1 cellular context compared by ENCODE assay signal in the genomic region with DNA sequence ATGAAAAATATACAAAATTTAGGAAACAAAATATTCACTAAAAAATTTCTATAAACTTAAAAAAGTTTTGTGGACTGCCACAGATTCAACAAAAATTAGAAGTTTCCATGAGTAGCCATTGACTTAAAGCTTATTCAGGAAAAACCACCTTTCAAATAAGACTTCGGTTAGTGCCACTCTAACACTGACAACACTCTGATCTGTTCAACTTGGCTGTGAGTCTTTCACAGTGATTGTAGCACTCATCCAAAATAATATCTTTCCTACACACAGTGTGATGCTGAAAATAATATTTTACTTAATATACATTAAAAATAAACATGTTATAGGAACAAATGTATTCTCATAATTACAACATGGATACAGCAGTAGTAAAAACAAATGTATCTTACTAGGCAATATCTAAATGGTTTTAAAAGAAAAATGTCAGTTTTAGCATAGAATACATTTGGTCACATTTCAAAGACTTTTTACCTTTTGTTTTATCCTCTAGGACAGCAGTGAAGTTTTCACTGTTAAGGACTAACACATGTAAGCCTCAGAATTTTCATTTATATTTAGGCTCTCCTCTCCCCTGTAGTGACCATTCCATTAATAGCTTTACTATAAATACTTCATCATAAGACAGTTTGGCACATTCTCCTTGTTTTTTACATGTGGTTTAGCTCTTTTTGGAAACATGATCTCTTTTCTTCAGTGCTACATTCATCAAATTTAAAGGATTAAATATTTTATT.
TF ChIP-seq lines count a peak whose summit lies in the region.

Gene ASB14 (minus strand): TSS at position 527 of the 736 bp plus-strand sequence. CDS start 652 bp downstream, outside the sequence.

TF ChIP-seq in SK-N-SH treated with all-trans-retinoic acid at 6 μM for 48 hours, 23 proteins besides CTCF, POLR2A, EP300 and RAD21 (continued from another document):
- TF ChIP-seq ZNF70 (CRISPR knock-in tag; IDR thresholded peaks at IDR 0.05) (no peak), TCF4 (CRISPR knock-in tag; IDR thresholded peaks at IDR 0.05; ENCODE audit: borderline replicate concordance) (no peak), CSDC2 (CRISPR knock-in tag; IDR thresholded peaks at IDR 0.05) (no peak)
TF ChIP-seq in SK-N-SH treated with all-trans-retinoic acid at 6 μM for 48 hours: peak in this region for 0.
